In genomic region chr14:60686865-60687264, GRCh38 we compare ENCODE assay signal across 15 cellular contexts. TPM values are rescaled to one million over a fixed set of nuclear protein-coding genes. Genes with fewer than 3 reads are reported as not detected.
DNase-seq lines count a peak whose midpoint lies in the region; ATAC-seq, FAIRE-seq and TF ChIP-seq lines count a peak whose summit lies in the region.
"Had no signal": no experiment of that assay in that cellular context is flagged by ENCODE, and none has a peak within 500 bp of the region (broad histone marks: within the 10 kb centered on the region; RNA-seq: fewer than 3 reads in every experiment).

No MANE protein-coding gene starts in this region.

- H3K4me1 Mint-ChIP-seq in MCF 10A (ENCODE audit: insufficient read depth, unreplicated experiment), result peaks cover 10% of the 10 kb centered on the region

- BruUV-seq in MCF 10A (replicated peaks; lab: Mats Ljungman, UMichigan) (no TSS peak), A673 (replicated peaks; lab: Mats Ljungman, UMichigan) (no TSS peak)

- no peaks in the 10 kb centered on the region for H3K27me3 Mint-ChIP-seq in MCF 10A (ENCODE audit: insufficient read depth, unreplicated experiment)

- no peak for TF ChIP-seq CTCF in MCF 10A (IDR thresholded peaks at IDR 0.05; ENCODE audit: unreplicated experiment)
- no peak for TF ChIP-seq CTCF in breast epithelium (IDR thresholded peaks at IDR 0.05)
- TF ChIP-seq CTCF in bronchial epithelial cell (IDR thresholded peaks at IDR 0.05; ENCODE audit: insufficient read depth, low read length, severe bottlenecking), result no peak
- no peak for TF ChIP-seq CTCF in A673 (conservative IDR thresholded peaks at IDR 0.05; ENCODE audit: low read depth, low read length)

- H3K27ac ChIP-seq in breast epithelium, result no peak overlapping the region
- H3K27ac ChIP-seq in A673 (ENCODE audit: low read depth, low read length, poor library complexity, severe bottlenecking), result no peak overlapping the region

- intact Hi-C loops in MCF 10A (cut with micrococcal nuclease), result no loop called here
- intact Hi-C loops in breast epithelium (cut with DNase I; ENCODE audit: low total_unique reads), result no loop called here
- intact Hi-C loops in A673 (cut with micrococcal nuclease; ENCODE audit: unreplicated experiment), result no loop called here
- intact Hi-C loops in Right ventricle myocardium superior (cut with DNase I), result no loop called here

- peak; percentile 29 for DNase-seq in MCF 10A (ENCODE audit: unreplicated experiment)
- no peak for DNase-seq in breast epithelium (ENCODE audit: low spot score in 2 of 2)
- DNase-seq in NCI-H526 treated with DMSO at 0.1 percent for 48 hours (lab: John Stamatoyannopoulos, UW), result peak; percentile 14
- DNase-seq in bronchial epithelial cell (ENCODE audit: low read depth), result peak; percentile 88
- DNase-seq in A673 (ENCODE audit: low spot score), result no peak
- no peak for DNase-seq in stimulated activated naive CD4-positive, alpha-beta T cell treated with Interleukin-2 at 50 U/mL for 16 hours (lab: John Stamatoyannopoulos, UW)
- DNase-seq in Right ventricle myocardium superior, result no peak
- DNase-seq: DMS79 treated with DMSO at 0.1 percent for 48 hours, GF-D8, Kasumi-1, NCI-H1436 treated with DMSO at 0.1 percent for 48 hours, NCI-H345, NCI-H82, SK-N-SH had no signal

- H3K27ac Mint-ChIP-seq in MCF 10A (ENCODE audit: low read depth, unreplicated experiment), result no peak overlapping the region

- POLR2A ChIA-PET in MCF 10A (lab: Yijun Ruan, JAX) (no interaction called here), A673 (lab: Charles Lee; ENCODE audit: low non-redundant PET) (no interaction called here)

- no peak for FAIRE-seq in bronchial epithelial cell (lab: Jason Lieb, UNC)

- H3K4me3 Mint-ChIP-seq in MCF 10A (ENCODE audit: unreplicated experiment), result no peak overlapping the region

- H3K27me3 ChIP-seq in breast epithelium (no peaks in the 10 kb centered on the region), bronchial epithelial cell (ENCODE audit: control insufficient read depth, insufficient read depth, low read length) (no peaks in the 10 kb centered on the region), A673 (replicated peaks; ENCODE audit: insufficient read depth, low read depth, low read length, poor library complexity) (no peaks in the 10 kb centered on the region)

- H3K4me3 ChIP-seq in breast epithelium (no peak overlapping the region), bronchial epithelial cell (ENCODE audit: low read depth, low read length) (no peak overlapping the region), A673 (ENCODE audit: low read depth, low read length, poor library complexity, severe bottlenecking) (no peak overlapping the region)

- no peaks in the 10 kb centered on the region for H3K36me3 Mint-ChIP-seq in MCF 10A (ENCODE audit: insufficient read depth, unreplicated experiment)

- no peaks in the 10 kb centered on the region for H3K9me3 Mint-ChIP-seq in MCF 10A (ENCODE audit: unreplicated experiment)

- no peak for TF ChIP-seq POLR2A in breast epithelium (IDR thresholded peaks at IDR 0.05)

- no peaks in the 10 kb centered on the region for H3K36me3 ChIP-seq in breast epithelium
- no peaks in the 10 kb centered on the region for H3K36me3 ChIP-seq in bronchial epithelial cell (ENCODE audit: control insufficient read depth, insufficient read depth, low read length)
- no peaks in the 10 kb centered on the region for H3K36me3 ChIP-seq in A673 (ENCODE audit: insufficient read depth, low read length, poor library complexity, severe bottlenecking)

- CTCF ChIA-PET in MCF 10A (lab: Yijun Ruan, JAX), result no interaction called here
- CTCF ChIA-PET in A673 (lab: Charles Lee), result no interaction called here

- no peaks in the 10 kb centered on the region for H3K4me1 ChIP-seq in breast epithelium
- H3K4me1 ChIP-seq in A673 (ENCODE audit: insufficient read depth, low read length, poor library complexity, severe bottlenecking), result no peaks in the 10 kb centered on the region

- H3K9me3 ChIP-seq in breast epithelium (no peaks in the 10 kb centered on the region), A673 (ENCODE audit: low read depth, low read length, poor library complexity, severe bottlenecking) (no peaks in the 10 kb centered on the region)

- ATAC-seq in GM18498 (IDR thresholded peaks at IDR 0.05; ENCODE audit: unreplicated experiment) (no peak), Right ventricle myocardium superior (ENCODE audit: poor library complexity) (no peak)

RNA-seq across cellular contexts. Expression of gene SIX4, which starts 37.3 kb away (rescaled TPM):
- total RNA-seq in MCF 10A (2022), result 12.9 and 13.6 TPM in 2 replicates
- 10 to 100 TPM in 1 of 3 donors, 1 to 10 TPM in 2; 2.6 to 16.7 (median 5.2) TPM for total RNA-seq in breast epithelium
- total RNA-seq in bronchial epithelial cell, result 4.7 and 5.8 TPM in 2 replicates
- total RNA-seq in A673 (2021), result 13.6 and 16.0 TPM in 2 replicates
- 1.6 TPM for total RNA-seq in Right ventricle myocardium superior

RNA-seq across cellular contexts. Expression of gene SIX1, which starts 37.6 kb away (rescaled TPM):
- 0.29 and 0.33 TPM in 2 replicates for total RNA-seq in MCF 10A (2022)
- total RNA-seq in breast epithelium, result 10 to 100 TPM in 1 of 3 donors, 1 to 10 TPM in 2; 2.6 to 14.9 (median 5.0) TPM
- 5.3 and 6.5 TPM in 2 replicates for total RNA-seq in bronchial epithelial cell
- 24.0 and 25.0 TPM in 2 replicates for total RNA-seq in A673 (2021)
- total RNA-seq in Right ventricle myocardium superior, result not detected

RNA-seq across cellular contexts. Expression of gene MNAT1, which starts 47.7 kb away (rescaled TPM):
- 45.2 and 57.5 TPM in 2 replicates for total RNA-seq in MCF 10A (2022)
- total RNA-seq in breast epithelium, result 10 to 100 TPM; 30.6 to 70.4 (median 50.8) TPM
- 40.3 and 59.9 TPM in 2 replicates for total RNA-seq in bronchial epithelial cell
- total RNA-seq in A673 (2021), result 70.9 and 79.6 TPM in 2 replicates
- total RNA-seq in Right ventricle myocardium superior, result 24.3 TPM

Comparison
In these comparisons a context has a peak if more than half of its experiments do, and no peak if none do; other contexts are left out.
1. DNase-seq: peak in MCF 10A (single experiment), NCI-H526 treated with DMSO at 0.1 percent for 48 hours (single experiment) and bronchial epithelial cell (single experiment); none in breast epithelium (0 of 2), A673 (single experiment), stimulated activated naive CD4-positive, alpha-beta T cell treated with Interleukin-2 at 50 U/mL for 16 hours (single experiment) and Right ventricle myocardium superior (single experiment).